ENCODE assay signal across 15 cellular contexts in genomic region chr21:44966135-44967081, GRCh38. TPM values are rescaled to one million over a fixed set of nuclear protein-coding genes. Genes with fewer than 3 reads are reported as not detected.
A peak's percentile ranks its signal among the peaks of the same experiment; 100 is the strongest.
DNase-seq lines count a peak whose midpoint lies in the region; ATAC-seq and TF ChIP-seq lines count a peak whose summit lies in the region.
"Had no signal": no experiment of that assay in that cellular context is flagged by ENCODE, and none has a peak within 500 bp of the region (broad histone marks: within the 10 kb centered on the region; RNA-seq: fewer than 3 reads in every experiment).

No MANE protein-coding gene starts in this region.

- H3K9me3 ChIP-seq in heart left ventricle (no peaks in the 10 kb centered on the region), prostate gland (no peaks in the 10 kb centered on the region), hepatocyte (ENCODE audit: low read depth) (no peaks in the 10 kb centered on the region)
- H3K9me3 ChIP-seq: suprapubic skin had no signal

- peaks cover 14% of the 10 kb centered on the region for H3K79me2 ChIP-seq in hepatocyte

- H3K36me3 ChIP-seq in heart left ventricle: peaks cover 0 to 26% (median 8%) of the 10 kb centered on the region in 9 donors
- H3K36me3 ChIP-seq in prostate gland: no peaks in the 10 kb centered on the region
- no peaks in the 10 kb centered on the region for H3K36me3 ChIP-seq in hepatocyte (replicated peaks; ENCODE audit: insufficient read depth, low read depth)

- 52 to 62% (median 56%) methylated on average over 23 to 30 of the region's 30 CpGs for WGBS in heart left ventricle, 4 donors
- 51% methylated on average over 30 of the region's 30 CpGs for WGBS in prostate gland
- 87% methylated on average over 30 of the region's 30 CpGs for WGBS in hepatocyte (ENCODE audit: low lambda C conversion rate, missing lambda C conversion rate)

- H3K4me3 Mint-ChIP-seq in stimulated activated effector memory CD8-positive, alpha-beta T cell treated with anti-CD3 and anti-CD28 coated beads, Interleukin-12 subunit alpha, Interleukin-12 subunit beta, amount 100 ng/mL, for 72 hours: no peak overlapping the region

- CTCF ChIA-PET in RWPE1 (lab: Yijun Ruan, JAX): interaction anchor here (0.7 to 0.8 kb wide), 2 partner anchors 16 to 101 kb away, joined by 3 to 5 read pairs; no protein-coding TSS in a partner anchor

- H3K4me1 ChIP-seq in heart left ventricle (peaks cover 0 to 78% (median 38%) of the 10 kb centered on the region in 12 donors), prostate gland (replicated peaks) (no peaks in the 10 kb centered on the region), hepatocyte (ENCODE audit: insufficient read depth) (peaks cover 8% of the 10 kb centered on the region)

- no peaks in the 10 kb centered on the region for H3K9me3 Mint-ChIP-seq in stimulated activated effector memory CD8-positive, alpha-beta T cell treated with anti-CD3 and anti-CD28 coated beads, Interleukin-12 subunit alpha, Interleukin-12 subunit beta, amount 100 ng/mL, for 72 hours
- H3K9me3 Mint-ChIP-seq: CD8-positive, alpha-beta T cell; memory B cell had no signal

- H3K27me3 ChIP-seq in heart left ventricle (no peaks in the 10 kb centered on the region), prostate gland (replicated peaks; ENCODE audit: insufficient read depth) (no peaks in the 10 kb centered on the region), hepatocyte (no peaks in the 10 kb centered on the region)
- H3K27me3 ChIP-seq: suprapubic skin had no signal

- TF ChIP-seq POLR2A in heart left ventricle (IDR thresholded peaks at IDR 0.05) (no peak), prostate gland (IDR thresholded peaks at IDR 0.05) (no peak), GM18505 (IDR thresholded peaks at IDR 0.05; ENCODE audit: borderline replicate concordance, extremely low read depth, insufficient read depth, insufficient read length) (no peak)

- H3K27ac Mint-ChIP-seq in stimulated activated effector memory CD8-positive, alpha-beta T cell treated with anti-CD3 and anti-CD28 coated beads, Interleukin-12 subunit alpha, Interleukin-12 subunit beta, amount 100 ng/mL, for 72 hours: no peak overlapping the region
- H3K27ac Mint-ChIP-seq: CD8-positive, alpha-beta T cell; memory B cell had no signal

- H3K27ac ChIP-seq in RWPE1: peak overlapping the region; percentile 71
- peak overlapping the region; percentile 1 to 77 (median 60) for H3K27ac ChIP-seq in heart left ventricle
- H3K27ac ChIP-seq in prostate gland: peak overlapping the region in 1 of 2 donors; percentile 4
- no peak overlapping the region for H3K27ac ChIP-seq in hepatocyte
- H3K27ac ChIP-seq: epithelial cell of prostate, suprapubic skin had no signal

- ATAC-seq in heart left ventricle: peak in 3 of 4 donors; percentile 53 to 58 (median 58)
- no peak for ATAC-seq in GM18505 (IDR thresholded peaks at IDR 0.05; ENCODE audit: unreplicated experiment)
- ATAC-seq in stimulated activated effector memory CD8-positive, alpha-beta T cell treated with anti-CD3 and anti-CD28 coated beads, Interleukin-12 subunit alpha, Interleukin-12 subunit beta, amount 100 ng/mL, for 72 hours: no peak
- ATAC-seq: PC-3 had no signal

- peaks cover 68% of the 10 kb centered on the region for H3K36me3 Mint-ChIP-seq in stimulated activated effector memory CD8-positive, alpha-beta T cell treated with anti-CD3 and anti-CD28 coated beads, Interleukin-12 subunit alpha, Interleukin-12 subunit beta, amount 100 ng/mL, for 72 hours

- H3K4me3 ChIP-seq in heart left ventricle (no peak overlapping the region), prostate gland (no peak overlapping the region), hepatocyte (no peak overlapping the region)
- H3K4me3 ChIP-seq: suprapubic skin had no signal

- H4K20me1 ChIP-seq in hepatocyte (ENCODE audit: insufficient read depth, poor library complexity, severe bottlenecking): no peaks in the 10 kb centered on the region

- no peaks in the 10 kb centered on the region for H3K9me2 ChIP-seq in hepatocyte (replicated peaks; ENCODE audit: insufficient read depth)

- POLR2A ChIA-PET in RWPE1 (lab: Yijun Ruan, JAX; ENCODE audit: low non-redundant PET): no interaction called here

- TF ChIP-seq CTCF in RWPE1 (conservative IDR thresholded peaks at IDR 0.05; ENCODE audit: low read depth): no peak
- no peak for TF ChIP-seq CTCF in heart left ventricle (IDR thresholded peaks at IDR 0.05)
- no peak for TF ChIP-seq CTCF in prostate gland (IDR thresholded peaks at IDR 0.05)
- TF ChIP-seq CTCF in hepatocyte (IDR thresholded peaks at IDR 0.05; ENCODE audit: poor library complexity): no peak

- H2AFZ ChIP-seq in hepatocyte: no peak overlapping the region

- H3K4me1 Mint-ChIP-seq in stimulated activated effector memory CD8-positive, alpha-beta T cell treated with anti-CD3 and anti-CD28 coated beads, Interleukin-12 subunit alpha, Interleukin-12 subunit beta, amount 100 ng/mL, for 72 hours: peaks cover 40% of the 10 kb centered on the region

- H3K4me2 ChIP-seq in hepatocyte: no peak overlapping the region

- DNase-seq in DMS79 treated with DMSO at 0.1 percent for 48 hours (lab: John Stamatoyannopoulos, UW) (peak; percentile 81), RWPE1 (ENCODE audit: low spot score) (no peak), heart left ventricle (peak in 4 of 5 donors; percentile 64 to 84 (median 75)), prostate gland (ENCODE audit: low spot score) (peak; percentile 54), dedifferentiated amniotic fluid mesenchymal stem cell (ENCODE audit: extremely low spot score) (no peak), hepatocyte (ENCODE audit: low spot score) (no peak)
- DNase-seq in stimulated activated effector memory CD8-positive, alpha-beta T cell treated with anti-CD3 and anti-CD28 coated beads, Interleukin-12 subunit alpha, Interleukin-12 subunit beta, amount 100 ng/mL, for 72 hours (ENCODE audit: low spot score in 2 of 2): no peak
- DNase-seq: activated CD4-positive, alpha-beta T cell treated with anti-CD3 and anti-CD28 coated beads for 4 hours; CD8-positive, alpha-beta T cell; NCI-H1048; PC-3 had no signal

- intact Hi-C loops in heart left ventricle (cut with DNase I) (no loop called here), prostate gland (cut with DNase I) (no loop called here)

RNA-seq across cellular contexts. Expression of gene SLX9, which starts 26.6 kb away (rescaled TPM):
- 10 to 100 TPM; 38.5 to 53.1 (median 47.1) TPM for total RNA-seq in heart left ventricle
- 10 to 100 TPM; 63.8 to 77.8 TPM for polyA plus RNA-seq in heart left ventricle
- total RNA-seq in prostate gland: 10 to 100 TPM; 21.4 to 24.8 TPM
- total RNA-seq in hepatocyte: 11.5 and 16.3 TPM in 2 replicates
- polyA plus RNA-seq in hepatocyte: 33.2 and 37.2 TPM in 2 replicates

RNA-seq across cellular contexts. Expression of gene ITGB2, which starts 45.7 kb away (rescaled TPM):
- total RNA-seq in heart left ventricle: 100 to 1,000 TPM in 2 of 9 donors, 10 to 100 TPM in 5, 1 to 10 TPM in 2; 7.4 to 253 (median 27.7) TPM
- 10 to 100 TPM in 1 of 2 donors, 1 to 10 TPM in 1; 6.1 to 12.3 TPM for polyA plus RNA-seq in heart left ventricle
- 10 to 100 TPM; 23.1 to 56.1 TPM for total RNA-seq in prostate gland
- 1.6 and 3.8 TPM in 2 replicates for total RNA-seq in hepatocyte
- polyA plus RNA-seq in hepatocyte: 3.8 and 4.2 TPM in 2 replicates

Comparison
In these comparisons a context has a peak if more than half of its experiments do, and no peak if none do; other contexts are left out.
1. DNase-seq: peak in DMS79 treated with DMSO at 0.1 percent for 48 hours (single experiment), heart left ventricle (4 of 5) and prostate gland (single experiment); none in RWPE1 (single experiment), dedifferentiated amniotic fluid mesenchymal stem cell (single experiment), hepatocyte (single experiment) and stimulated activated effector memory CD8-positive, alpha-beta T cell treated with anti-CD3 and anti-CD28 coated beads, Interleukin-12 subunit alpha, Interleukin-12 subunit beta, amount 100 ng/mL, for 72 hours (0 of 2).
2. ATAC-seq: peak in heart left ventricle (3 of 4); none in GM18505 (single experiment) and stimulated activated effector memory CD8-positive, alpha-beta T cell treated with anti-CD3 and anti-CD28 coated beads, Interleukin-12 subunit alpha, Interleukin-12 subunit beta, amount 100 ng/mL, for 72 hours (single experiment).